Comparison of ENCODE assay signal across 8 cellular contexts in genomic region chr4:123399638-123400358, GRCh38. TPM values are rescaled to one million over a fixed set of nuclear protein-coding genes. Genes with fewer than 3 reads are reported as not detected.
DNase-seq lines count a peak whose midpoint lies in the region; ATAC-seq, FAIRE-seq and TF ChIP-seq lines count a peak whose summit lies in the region.

No MANE protein-coding gene starts in this region.

- H3K36me3 ChIP-seq in BLaER1 (peaks cover 19% of the 10 kb centered on the region), muscle layer of duodenum (ENCODE audit: control insufficient read depth in 1 of 2, insufficient read depth in 2 of 2, low read length in 2 of 2) (peaks cover 16 to 19% of the 10 kb centered on the region in 2 donors)

- no peak for ATAC-seq in esophagus mucosa
- ATAC-seq in HG03097 (IDR thresholded peaks at IDR 0.05; ENCODE audit: low FRiP score, unreplicated experiment) = no peak

- no peak for FAIRE-seq in GM19239 (lab: Jason Lieb, UNC)

- peaks cover 4% of the 10 kb centered on the region; the same call in 1 of the 2 replicates for H3K9me3 ChIP-seq in BLaER1
- H3K9me3 ChIP-seq in muscle layer of duodenum (ENCODE audit: control insufficient read depth in 1 of 2, low read length in 2 of 2) = no peaks in the 10 kb centered on the region

- H3K27me3 ChIP-seq in BLaER1 (peaks cover 42% of the 10 kb centered on the region), muscle layer of duodenum (ENCODE audit: low read depth, low read length) (no peaks in the 10 kb centered on the region)

- no peak for TF ChIP-seq CTCF in coronary artery (IDR thresholded peaks at IDR 0.05)

- H4K20me1 ChIP-seq in BLaER1 = 0 out of 2 replicates have a peak, but pooled peaks cover 14% of the 10 kb centered on the region

- H3K9ac ChIP-seq in BLaER1 = peak overlapping the region; percentile 81

- H3K27ac ChIP-seq in BLaER1 (peak overlapping the region; percentile 75; the same call in 1 of the 2 replicates), coronary artery (peak overlapping the region; percentile 92 to 95), muscle layer of duodenum (ENCODE audit: low read length) (peak overlapping the region; percentile 88)

- peaks cover 24% of the 10 kb centered on the region for H3K4me1 ChIP-seq in BLaER1
- H3K4me1 ChIP-seq in muscle layer of duodenum (ENCODE audit: control insufficient read depth in 1 of 2, insufficient read depth in 2 of 2, low read length in 2 of 2) = peaks cover 0 to 14% of the 10 kb centered on the region in 2 donors

- peak overlapping the region; percentile 87 for H3K4me3 ChIP-seq in BLaER1
- peak overlapping the region; percentile 85 for H3K4me3 ChIP-seq in coronary artery
- peak overlapping the region; percentile 82 to 90 for H3K4me3 ChIP-seq in muscle layer of duodenum (ENCODE audit: low read depth in 1 of 2, low read length in 2 of 2)

- peak; percentile 12 for DNase-seq in NAMALWA (ENCODE audit: low spot score)
- DNase-seq in coronary artery (ENCODE audit: low spot score) = no peak
- DNase-seq in GM19239 (ENCODE audit: insufficient read length, low spot score) = no peak
- DNase-seq in activated gamma-delta T cell (lab: John Stamatoyannopoulos, UW) = no peak

- peak overlapping the region; percentile 98 for H3K4me2 ChIP-seq in BLaER1

RNA-seq across cellular contexts. Expression of gene SPRY1, which starts 3.2 kb away (rescaled TPM):
- 16.0 TPM for total RNA-seq in esophagus mucosa
